In the genomic region with DNA sequence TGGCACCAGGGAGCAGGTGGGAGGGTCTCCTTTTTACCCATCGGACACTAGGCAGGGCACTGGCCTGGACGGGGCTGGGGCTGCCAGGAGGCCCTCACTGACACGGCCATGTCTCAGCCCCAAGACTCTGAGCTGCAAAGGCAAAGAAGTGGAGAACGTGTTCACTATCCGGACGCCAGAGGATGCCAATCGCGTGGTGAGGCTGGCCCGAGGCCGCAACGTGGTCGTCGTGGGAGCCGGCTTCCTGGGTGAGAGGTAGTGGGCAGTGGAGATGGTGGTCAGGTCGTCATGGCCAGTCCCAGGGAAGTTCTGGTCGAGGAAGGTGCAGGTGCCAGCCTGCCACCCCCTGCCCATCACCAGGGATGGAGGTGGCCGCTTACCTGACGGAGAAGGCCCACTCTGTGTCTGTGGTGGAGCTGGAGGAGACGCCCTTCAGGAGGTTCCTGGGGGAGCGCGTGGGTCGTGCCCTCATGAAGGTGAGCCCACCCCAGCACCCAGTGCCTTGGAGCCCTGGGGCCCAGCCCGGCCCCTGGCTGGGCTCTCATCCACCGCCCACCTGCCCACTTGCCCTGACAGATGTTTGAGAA, we compare ENCODE assay signal across 24 cellular contexts. TPM values are rescaled to one million over a fixed set of nuclear protein-coding genes. Genes with fewer than 3 reads are reported as not detected.
DNase-seq lines count a peak whose midpoint lies in the region; ATAC-seq, FAIRE-seq and TF ChIP-seq lines count a peak whose summit lies in the region.
"Had no signal": no experiment of that assay in that cellular context is flagged by ENCODE, and none has a peak within 500 bp of the region (broad histone marks: within the 10 kb centered on the region; RNA-seq: fewer than 3 reads in every experiment).

No MANE protein-coding gene starts in this region.

- H3K27me3 ChIP-seq in K562 (ENCODE audit: control insufficient read depth in 2 of 2, insufficient read depth in 2 of 2, low read length in 2 of 2): peaks cover 37 to 61% of the 10 kb centered on the region in 2 experiments; a peak in 4 of 5 replicates
- H3K27me3 ChIP-seq in mesendoderm (ENCODE audit: insufficient read depth, low read length, poor library complexity): no peaks in the 10 kb centered on the region
- H3K27me3 ChIP-seq: BE2C, BLaER1 had no signal

- peaks cover 2% of the 10 kb centered on the region for H3K27me3 Mint-ChIP-seq in chondrocyte (ENCODE audit: low read depth)
- no peaks in the 10 kb centered on the region for H3K27me3 Mint-ChIP-seq in activated CD8-positive, alpha-beta T cell treated with anti-CD3 and anti-CD28 coated beads for 36 hours
- H3K27me3 Mint-ChIP-seq: CD4-positive, alpha-beta memory T cell; CD4-positive, CD25-positive, alpha-beta regulatory T cell had no signal

- no peak overlapping the region for H3K4ac ChIP-seq in mesendoderm (ENCODE audit: low read depth, low read length)

- no peak for FAIRE-seq in K562 (lab: Jason Lieb, UNC)
- FAIRE-seq: A549, G401.6, GM12891, GM19239 had no signal

- no peak overlapping the region for H3K4me3 ChIP-seq in K562
- no peak overlapping the region for H3K4me3 ChIP-seq in mesendoderm (ENCODE audit: low read length)
- H3K4me3 ChIP-seq: A549, BLaER1 had no signal

- H3K27ac ChIP-seq in K562 (ENCODE audit: extremely low read depth, low read depth, low read length) (no peak overlapping the region), mesendoderm (ENCODE audit: low read depth, low read length) (no peak overlapping the region)
- H3K27ac ChIP-seq: 22Rv1, A549, BLaER1 had no signal

- no peak for ATAC-seq in K562
- no peak for ATAC-seq in stimulated activated effector memory CD8-positive, alpha-beta T cell treated with anti-CD3 and anti-CD28 coated beads, Interleukin-12 subunit alpha, Interleukin-12 subunit beta, amount 100 ng/mL, for 72 hours
- ATAC-seq in activated CD8-positive, alpha-beta T cell treated with anti-CD3 and anti-CD28 coated beads for 36 hours: no peak
- ATAC-seq: A549 had no signal

- no peaks in the 10 kb centered on the region for H3K79me1 ChIP-seq in mesendoderm (ENCODE audit: low read length)

- intact Hi-C loops in K562 (cut with micrococcal nuclease): no loop called here
- intact Hi-C loops in activated CD8-positive, alpha-beta T cell treated with anti-CD3 and anti-CD28 coated beads for 36 hours (cut with micrococcal nuclease): loop anchor here (10.0 kb wide), 1 partner anchor 52 kb away; no protein-coding TSS in a partner anchor

- no peak overlapping the region for H3K18ac ChIP-seq in mesendoderm (ENCODE audit: low read length)

- no peak for TF ChIP-seq CTCF in K562 (IDR thresholded peaks at IDR 0.05 in 2 of 3, conservative IDR thresholded peaks at IDR 0.05 in 1 of 3; ENCODE audit: insufficient read depth in 2 of 3, low read depth in 1 of 3, low read length in 3 of 3)
- TF ChIP-seq CTCF in chondrocyte (IDR thresholded peaks at IDR 0.05): no peak
- no peak for TF ChIP-seq CTCF in activated CD8-positive, alpha-beta T cell treated with anti-CD3 and anti-CD28 coated beads for 36 hours (IDR thresholded peaks at IDR 0.05)

- no peak overlapping the region for H2BK120ac ChIP-seq in mesendoderm (ENCODE audit: low read depth, low read length)

- POLR2A ChIA-PET in K562 (lab: Yijun Ruan, JAX): interaction anchor here (0.6 to 64.4 kb wide), 9 partner anchors 9 to 216 kb away, joined by 3 to 1556 read pairs (median 5); a partner anchor contains a TSS
- POLR2A ChIA-PET in activated CD8-positive, alpha-beta T cell treated with anti-CD3 and anti-CD28 coated beads for 36 hours (lab: Charles Lee): no interaction called here

- no peak for DNase-seq in K562 (ENCODE audit: extremely low read depth in 1 of 4, low spot score in 3 of 4)
- DNase-seq in chondrocyte (ENCODE audit: low spot score): peak; percentile 83
- DNase-seq in mesendoderm: no peak
- no peak for DNase-seq in stimulated activated effector memory CD8-positive, alpha-beta T cell treated with anti-CD3 and anti-CD28 coated beads, Interleukin-12 subunit alpha, Interleukin-12 subunit beta, amount 100 ng/mL, for 72 hours (ENCODE audit: low spot score in 2 of 2)
- no peak for DNase-seq in AG08395 (ENCODE audit: low spot score)
- DNase-seq in retina: no peak
- no peak for DNase-seq in activated CD8-positive, alpha-beta T cell treated with anti-CD3 and anti-CD28 coated beads for 36 hours
- DNase-seq in activated CD4-positive, alpha-beta T cell treated with anti-CD3 and anti-CD28 coated beads for 4 hours: no peak
- DNase-seq: BE2C; C1 segment of cervical spinal cord; CD4-positive, alpha-beta memory T cell; CD4-positive, CD25-positive, alpha-beta regulatory T cell; CD8-positive, alpha-beta memory T cell; COR-L47; DMS79 treated with DMSO at 0.1 percent for 48 hours; GF-D8 had no signal

- H3K4me2 ChIP-seq in K562 (ENCODE audit: insufficient read depth, low read length) (no peak overlapping the region), mesendoderm (ENCODE audit: low read length) (no peak overlapping the region)
- H3K4me2 ChIP-seq: A549, BLaER1 had no signal

- H3K4me3 Mint-ChIP-seq in chondrocyte (ENCODE audit: unreplicated experiment): no peak overlapping the region
- H3K4me3 Mint-ChIP-seq in stimulated activated effector memory CD8-positive, alpha-beta T cell treated with anti-CD3 and anti-CD28 coated beads, Interleukin-12 subunit alpha, Interleukin-12 subunit beta, amount 100 ng/mL, for 72 hours: no peak overlapping the region
- H3K4me3 Mint-ChIP-seq in activated CD8-positive, alpha-beta T cell treated with anti-CD3 and anti-CD28 coated beads for 36 hours: no peak overlapping the region
- H3K4me3 Mint-ChIP-seq: CD14-positive monocyte; CD4-positive, CD25-positive, alpha-beta regulatory T cell; CD8-positive, alpha-beta memory T cell had no signal

- no peaks in the 10 kb centered on the region for H3K36me3 Mint-ChIP-seq in chondrocyte (ENCODE audit: low read depth)
- H3K36me3 Mint-ChIP-seq in stimulated activated effector memory CD8-positive, alpha-beta T cell treated with anti-CD3 and anti-CD28 coated beads, Interleukin-12 subunit alpha, Interleukin-12 subunit beta, amount 100 ng/mL, for 72 hours: peaks cover 7% of the 10 kb centered on the region
- no peaks in the 10 kb centered on the region for H3K36me3 Mint-ChIP-seq in activated CD8-positive, alpha-beta T cell treated with anti-CD3 and anti-CD28 coated beads for 36 hours (ENCODE audit: low read depth)
- H3K36me3 Mint-ChIP-seq: CD4-positive, CD25-positive, alpha-beta regulatory T cell; CD8-positive, alpha-beta memory T cell had no signal

- H3K56ac ChIP-seq in mesendoderm (ENCODE audit: low read length): peak overlapping the region; percentile 15

- BruUV-seq in K562 (replicated peaks; lab: Mats Ljungman, UMichigan): no TSS peak

- in situ Hi-C loops in K562 (cut with MboI): no loop called here

- CTCF ChIA-PET in K562 (lab: Yijun Ruan, JAX; ENCODE audit: low intra/inter-chr PET ratio): no interaction called here
- CTCF ChIA-PET in activated CD8-positive, alpha-beta T cell treated with anti-CD3 and anti-CD28 coated beads for 36 hours (lab: Charles Lee): interaction anchor here (1.3 kb wide), 1 partner anchor 90 kb away, joined by 4 read pairs; no protein-coding TSS in a partner anchor

- no peak overlapping the region for H3K23ac ChIP-seq in mesendoderm (ENCODE audit: low read length)

- WGBS in K562 (ENCODE audit: insufficient coverage, low coverage, missing lambda C conversion rate): 26% methylated on average over 24 of the region's 24 CpGs
- WGBS in mesendoderm (ENCODE audit: extremely low coverage, insufficient coverage, low lambda C conversion rate): no CpG with 5 or more reads among the region's 24 CpGs

- H3K4me1 Mint-ChIP-seq in chondrocyte (ENCODE audit: low read depth): peaks cover 16% of the 10 kb centered on the region
- peaks cover 27% of the 10 kb centered on the region for H3K4me1 Mint-ChIP-seq in stimulated activated effector memory CD8-positive, alpha-beta T cell treated with anti-CD3 and anti-CD28 coated beads, Interleukin-12 subunit alpha, Interleukin-12 subunit beta, amount 100 ng/mL, for 72 hours
- peaks cover 22% of the 10 kb centered on the region for H3K4me1 Mint-ChIP-seq in activated CD8-positive, alpha-beta T cell treated with anti-CD3 and anti-CD28 coated beads for 36 hours (ENCODE audit: low read depth)

- no peak overlapping the region for H2BK5ac ChIP-seq in mesendoderm (ENCODE audit: low read length)

- H3K9me3 Mint-ChIP-seq in chondrocyte (ENCODE audit: low read depth): peaks cover 10% of the 10 kb centered on the region
- H3K9me3 Mint-ChIP-seq in stimulated activated effector memory CD8-positive, alpha-beta T cell treated with anti-CD3 and anti-CD28 coated beads, Interleukin-12 subunit alpha, Interleukin-12 subunit beta, amount 100 ng/mL, for 72 hours: peaks cover 2% of the 10 kb centered on the region
- peaks cover 4% of the 10 kb centered on the region for H3K9me3 Mint-ChIP-seq in activated CD8-positive, alpha-beta T cell treated with anti-CD3 and anti-CD28 coated beads for 36 hours
- H3K9me3 Mint-ChIP-seq: CD8-positive, alpha-beta memory T cell had no signal

- H3K27ac Mint-ChIP-seq in chondrocyte (ENCODE audit: unreplicated experiment): no peak overlapping the region
- H3K27ac Mint-ChIP-seq in stimulated activated effector memory CD8-positive, alpha-beta T cell treated with anti-CD3 and anti-CD28 coated beads, Interleukin-12 subunit alpha, Interleukin-12 subunit beta, amount 100 ng/mL, for 72 hours: peak overlapping the region; percentile 52
- H3K27ac Mint-ChIP-seq in activated CD8-positive, alpha-beta T cell treated with anti-CD3 and anti-CD28 coated beads for 36 hours: no peak overlapping the region
- H3K27ac Mint-ChIP-seq: CD4-positive, CD25-positive, alpha-beta regulatory T cell had no signal

- TF ChIP-seq POLR2A in K562 (conservative IDR thresholded peaks at IDR 0.05): no peak

- no peaks in the 10 kb centered on the region for H3K9me1 ChIP-seq in K562 (ENCODE audit: control insufficient read depth, insufficient read depth, low read length)

- H2AFZ ChIP-seq in K562 (ENCODE audit: low read depth, low read length): no peak overlapping the region

- H3K9ac ChIP-seq in K562 (ENCODE audit: insufficient read depth in 1 of 2, low read depth in 2 of 2, low read length in 2 of 2): peak overlapping the region in 1 of 2 experiments; percentile 66; a peak in 2 of 4 replicates
- no peak overlapping the region for H3K9ac ChIP-seq in mesendoderm (ENCODE audit: low read length)
- H3K9ac ChIP-seq: BLaER1 had no signal

- TF ChIP-seq RAD21 in K562 (CRISPR knock-in tag; conservative IDR thresholded peaks at IDR 0.05 in 1 of 2, IDR thresholded peaks at IDR 0.05 in 1 of 2): no peak

- H4K5ac ChIP-seq in mesendoderm (ENCODE audit: low read length): no peak overlapping the region

- no peak overlapping the region for H2BK15ac ChIP-seq in mesendoderm (replicated peaks; ENCODE audit: low read depth)

- peaks cover 5% of the 10 kb centered on the region for H4K20me1 ChIP-seq in K562 (replicated peaks; ENCODE audit: control insufficient read depth, insufficient read depth, low read length)
- H4K20me1 ChIP-seq: BLaER1 had no signal

- peaks cover 9 to 53% of the 10 kb centered on the region in 2 experiments for H3K4me1 ChIP-seq in K562 (replicated peaks in 1 of 2; ENCODE audit: control insufficient read depth in 2 of 2, insufficient read depth in 2 of 2, low read length in 2 of 2)
- peaks cover 5% of the 10 kb centered on the region for H3K4me1 ChIP-seq in mesendoderm (ENCODE audit: control insufficient read depth, low read depth, low read length)
- H3K4me1 ChIP-seq: BE2C had no signal

- peaks cover 11% of the 10 kb centered on the region for H3K9me3 ChIP-seq in K562 (replicated peaks; ENCODE audit: control insufficient read depth, insufficient read depth, low read depth, low read length)
- H3K9me3 ChIP-seq: BE2C had no signal

- peaks cover 5% of the 10 kb centered on the region; the same call in 2 of the 3 replicates for H3K79me2 ChIP-seq in K562 (ENCODE audit: control insufficient read depth, insufficient read depth, low read length)
- H3K79me2 ChIP-seq in mesendoderm (ENCODE audit: control insufficient read depth, insufficient read depth, low read length): no peaks in the 10 kb centered on the region

- TF ChIP-seq EP300 in K562 (IDR thresholded peaks at IDR 0.05; ENCODE audit: low read length): no peak

- no peak overlapping the region for H4K8ac ChIP-seq in mesendoderm (ENCODE audit: low read depth, low read length)

- no peak overlapping the region for H2AK5ac ChIP-seq in mesendoderm (ENCODE audit: low read length)

- no peaks in the 10 kb centered on the region for H3K36me3 ChIP-seq in K562 (ENCODE audit: control insufficient read depth, insufficient read depth, low read length)
- no peaks in the 10 kb centered on the region for H3K36me3 ChIP-seq in mesendoderm (ENCODE audit: control insufficient read depth, insufficient read depth, low read length)
- H3K36me3 ChIP-seq: BE2C, BLaER1 had no signal

RNA-seq across cellular contexts. Expression of a gene that starts 5.7 kb away (rescaled TPM):
- 338 and 754 TPM in 2 replicates for total RNA-seq in K562 (2011; cell fraction: chromatin; rRNA removed; ENCODE audit: low replicate concordance)
- 395 and 404 TPM in 2 replicates for total RNA-seq in K562 (2011; cell fraction: nucleolus; rRNA removed)
- total RNA-seq in K562 (2011; cell fraction: nucleoplasm; rRNA removed): 258 and 287 TPM in 2 replicates
- total RNA-seq in K562 (2014; rRNA removed): 87.2 and 120 TPM in 2 replicates
- total RNA-seq in K562 (2014; rRNA removed; fragmentation: Illumina TruSeq; extraction: Trizol): 46.4 and 63.0 TPM in 2 replicates
- total RNA-seq in K562 (2015; rRNA removed; fragmentation: Illumina TruSeq; extraction: Trizol): 51.3 and 53.2 TPM in 2 replicates
- total RNA-seq in K562 (2021): 132 and 135 TPM in 2 replicates
- polyA plus RNA-seq in K562 (2011; rRNA removed): 63.0 and 88.5 TPM in 2 replicates
- 50.8 and 68.8 TPM in 2 replicates for polyA plus RNA-seq in K562 (2011; cell fraction: cytosol; rRNA removed)
- 703 and 913 TPM in 2 replicates for polyA plus RNA-seq in K562 (2011; cell fraction: nucleus; rRNA removed)
- 80.6 and 93.5 TPM in 2 replicates for polyA plus RNA-seq in K562 (2012)
- 74.3 and 89.8 TPM in 2 replicates for polyA plus RNA-seq in K562 (2014; fragmentation: Illumina TruSeq; extraction: Trizol)
- 1 to 10 TPM; 2.2 to 3.1 TPM for polyA plus RNA-seq in K562 (2014; fragmentation: Nextera tagmentation; extraction: Ambion mirVana)
- 115 and 129 TPM in 2 replicates for polyA plus RNA-seq in K562 (2014; rRNA removed)
- 64.5 and 72.9 TPM in 2 replicates for polyA minus RNA-seq in K562 (2011; rRNA and poly(A)+ RNA removed)
- 41.9 and 49.7 TPM in 2 replicates for polyA minus RNA-seq in K562 (2011; cell fraction: cytosol; rRNA and poly(A)+ RNA removed)
- 188 and 205 TPM in 2 replicates for polyA minus RNA-seq in K562 (2011; cell fraction: nucleus; rRNA and poly(A)+ RNA removed)
- 86.4 to 103 TPM (median 87.0 TPM) in 3 replicates for total RNA-seq in chondrocyte
- polyA plus RNA-seq in mesendoderm (2013, experiment 1 of 2): 11.8 TPM
- polyA plus RNA-seq in mesendoderm (2013, experiment 2 of 2): 11.9 TPM
- total RNA-seq in activated CD8-positive, alpha-beta T cell treated with anti-CD3 and anti-CD28 coated beads for 36 hours: 10 to 100 TPM; 29.1 to 34.5 TPM

RNA-seq across cellular contexts. Expression of a gene that starts 9.3 kb away (rescaled TPM):
- 0.14 and 1.4 TPM in 2 replicates for total RNA-seq in K562 (2011; cell fraction: chromatin; rRNA removed; ENCODE audit: low replicate concordance)
- total RNA-seq in K562 (2011; cell fraction: nucleolus; rRNA removed): 0.33 and 1.2 TPM in 2 replicates
- total RNA-seq in K562 (2011; cell fraction: nucleoplasm; rRNA removed): 0.53 and 0.81 TPM in 2 replicates
- total RNA-seq in K562 (2014; rRNA removed) (0.14 TPM in 1 of 2 replicates, not detected in the other), K562 (2014; rRNA removed; fragmentation: Illumina TruSeq; extraction: Trizol) (0.10 TPM in 1 of 2 replicates, not detected in the other), K562 (2015; rRNA removed; fragmentation: Illumina TruSeq; extraction: Trizol) (0.07 TPM in 1 of 2 replicates, not detected in the other), K562 (2021) (0.20 and 0.56 TPM in 2 replicates), chondrocyte (0.47 TPM in 1 of 3 replicates, not detected in the others)
- polyA plus RNA-seq in K562 (2011; rRNA removed) (0.04 and 0.08 TPM in 2 replicates), K562 (2014; fragmentation: Illumina TruSeq; extraction: Trizol) (0.06 TPM in 1 of 2 replicates, not detected in the other), K562 (2014; fragmentation: Nextera tagmentation; extraction: Ambion mirVana) (under 1 TPM; 0.03 to 0.06 TPM), K562 (2014; rRNA removed) (0.15 TPM in 1 of 2 replicates, not detected in the other)
- polyA plus RNA-seq in K562 (2011; cell fraction: cytosol; rRNA removed): 0.06 TPM in 1 of 2 replicates, not detected in the other
- polyA plus RNA-seq in K562 (2011; cell fraction: nucleus; rRNA removed): 0.80 and 0.87 TPM in 2 replicates
- 0.27 and 0.50 TPM in 2 replicates for polyA plus RNA-seq in K562 (2012)
- polyA minus RNA-seq in K562 (2011; rRNA and poly(A)+ RNA removed): 0.06 TPM in 1 of 2 replicates, not detected in the other
- polyA minus RNA-seq in K562 (2011; cell fraction: cytosol; rRNA and poly(A)+ RNA removed): not detected in 2 replicates
- polyA minus RNA-seq in K562 (2011; cell fraction: nucleus; rRNA and poly(A)+ RNA removed): 0.27 and 0.44 TPM in 2 replicates
- 0.11 TPM for polyA plus RNA-seq in mesendoderm (2013, experiment 1 of 2)
- polyA plus RNA-seq in mesendoderm (2013, experiment 2 of 2): 0.27 TPM
- total RNA-seq in activated CD8-positive, alpha-beta T cell treated with anti-CD3 and anti-CD28 coated beads for 36 hours: under 1 TPM; 0.25 to 0.40 TPM
- polyA plus RNA-seq: CD4-positive, alpha-beta memory T cell; CD4-positive, CD25-positive, alpha-beta regulatory T cell; CD8-positive, alpha-beta memory T cell had no signal

RNA-seq across cellular contexts. Expression of a gene that starts 25.5 kb away (rescaled TPM):
- 90.2 and 332 TPM in 2 replicates for total RNA-seq in K562 (2011; cell fraction: chromatin; rRNA removed; ENCODE audit: low replicate concordance)
- 398 and 463 TPM in 2 replicates for total RNA-seq in K562 (2011; cell fraction: nucleolus; rRNA removed)
- total RNA-seq in K562 (2011; cell fraction: nucleoplasm; rRNA removed): 158 and 211 TPM in 2 replicates
- total RNA-seq in K562 (2014; rRNA removed) (245 and 323 TPM in 2 replicates), K562 (2014; rRNA removed; fragmentation: Illumina TruSeq; extraction: Trizol) (32.0 and 35.6 TPM in 2 replicates), K562 (2015; rRNA removed; fragmentation: Illumina TruSeq; extraction: Trizol) (120 and 129 TPM in 2 replicates), K562 (2021) (169 and 183 TPM in 2 replicates), chondrocyte (15.7 to 22.5 TPM (median 17.2 TPM) in 3 replicates)
- polyA plus RNA-seq in K562 (2011; rRNA removed) (75.4 and 94.6 TPM in 2 replicates), K562 (2014; fragmentation: Illumina TruSeq; extraction: Trizol) (84.1 and 121 TPM in 2 replicates), K562 (2014; fragmentation: Nextera tagmentation; extraction: Ambion mirVana) (10 to 100 TPM in 1 of 2 experiments, 1 to 10 TPM in 1; 7.9 to 33.1 TPM), K562 (2014; rRNA removed) (263 and 266 TPM in 2 replicates)
- polyA plus RNA-seq in K562 (2011; cell fraction: cytosol; rRNA removed): 137 and 308 TPM in 2 replicates
- 202 and 335 TPM in 2 replicates for polyA plus RNA-seq in K562 (2011; cell fraction: nucleus; rRNA removed)
- 114 and 118 TPM in 2 replicates for polyA plus RNA-seq in K562 (2012)
- polyA minus RNA-seq in K562 (2011; rRNA and poly(A)+ RNA removed): 39.0 and 48.5 TPM in 2 replicates
- polyA minus RNA-seq in K562 (2011; cell fraction: cytosol; rRNA and poly(A)+ RNA removed): 53.5 and 55.4 TPM in 2 replicates
- 261 and 385 TPM in 2 replicates for polyA minus RNA-seq in K562 (2011; cell fraction: nucleus; rRNA and poly(A)+ RNA removed)
- 21.8 TPM for polyA plus RNA-seq in mesendoderm (2013, experiment 1 of 2)
- polyA plus RNA-seq in mesendoderm (2013, experiment 2 of 2): 21.7 TPM
- total RNA-seq in activated CD8-positive, alpha-beta T cell treated with anti-CD3 and anti-CD28 coated beads for 36 hours: 10 to 100 TPM; 23.7 to 23.8 TPM

RNA-seq across cellular contexts. Expression of a gene that starts 38.6 kb away (rescaled TPM):
- 8.3 and 26.4 TPM in 2 replicates for total RNA-seq in K562 (2011; cell fraction: chromatin; rRNA removed; ENCODE audit: low replicate concordance)
- 15.5 and 19.3 TPM in 2 replicates for total RNA-seq in K562 (2011; cell fraction: nucleolus; rRNA removed)
- total RNA-seq in K562 (2011; cell fraction: nucleoplasm; rRNA removed): 13.6 and 14.4 TPM in 2 replicates
- total RNA-seq in K562 (2014; rRNA removed) (1.5 and 1.9 TPM in 2 replicates), K562 (2014; rRNA removed; fragmentation: Illumina TruSeq; extraction: Trizol) (0.77 and 1.0 TPM in 2 replicates), K562 (2015; rRNA removed; fragmentation: Illumina TruSeq; extraction: Trizol) (1.6 and 1.7 TPM in 2 replicates), K562 (2021) (2.3 and 2.7 TPM in 2 replicates), chondrocyte (2.1 to 4.9 TPM (median 2.2 TPM) in 3 replicates)
- polyA plus RNA-seq in K562 (2011; rRNA removed) (1.2 and 1.5 TPM in 2 replicates), K562 (2014; fragmentation: Illumina TruSeq; extraction: Trizol) (1.3 and 1.5 TPM in 2 replicates), K562 (2014; fragmentation: Nextera tagmentation; extraction: Ambion mirVana) (under 1 TPM in 1 of 2 experiments, not detected in 1; 0.01 TPM), K562 (2014; rRNA removed) (3.7 and 3.9 TPM in 2 replicates)
- 1.4 and 2.2 TPM in 2 replicates for polyA plus RNA-seq in K562 (2011; cell fraction: cytosol; rRNA removed)
- polyA plus RNA-seq in K562 (2011; cell fraction: nucleus; rRNA removed): 16.2 and 34.8 TPM in 2 replicates
- polyA plus RNA-seq in K562 (2012): 4.7 and 7.9 TPM in 2 replicates
- polyA minus RNA-seq in K562 (2011; rRNA and poly(A)+ RNA removed): 1.6 and 2.5 TPM in 2 replicates
- polyA minus RNA-seq in K562 (2011; cell fraction: cytosol; rRNA and poly(A)+ RNA removed): 1.0 TPM in 1 of 2 replicates, not detected in the other
- 5.6 and 7.5 TPM in 2 replicates for polyA minus RNA-seq in K562 (2011; cell fraction: nucleus; rRNA and poly(A)+ RNA removed)
- not detected for polyA plus RNA-seq in mesendoderm (2013, experiment 1 of 2)
- polyA plus RNA-seq in mesendoderm (2013, experiment 2 of 2): not detected
- under 1 TPM; 0.22 to 0.25 TPM for total RNA-seq in activated CD8-positive, alpha-beta T cell treated with anti-CD3 and anti-CD28 coated beads for 36 hours
- polyA plus RNA-seq: CD14-positive monocyte had no signal

RNA-seq across cellular contexts. Expression of a gene that starts 56.0 kb away (rescaled TPM):
- not detected in 2 replicates for total RNA-seq in K562 (2011; cell fraction: chromatin; rRNA removed; ENCODE audit: low replicate concordance)
- not detected in 2 replicates for total RNA-seq in K562 (2011; cell fraction: nucleolus; rRNA removed)
- total RNA-seq in K562 (2011; cell fraction: nucleoplasm; rRNA removed): not detected in 2 replicates
- total RNA-seq in K562 (2014; rRNA removed) (not detected in 2 replicates), K562 (2014; rRNA removed; fragmentation: Illumina TruSeq; extraction: Trizol) (not detected in 2 replicates), K562 (2015; rRNA removed; fragmentation: Illumina TruSeq; extraction: Trizol) (not detected in 2 replicates), K562 (2021) (not detected in 2 replicates), chondrocyte (0.22 to 0.28 TPM in 2 of 3 replicates, not detected in the other)
- polyA plus RNA-seq in K562 (2011; rRNA removed) (not detected in 2 replicates), K562 (2014; fragmentation: Illumina TruSeq; extraction: Trizol) (not detected in 2 replicates), K562 (2014; fragmentation: Nextera tagmentation; extraction: Ambion mirVana) (not detected), K562 (2014; rRNA removed) (not detected in 2 replicates)
- 0.07 TPM in 1 of 2 replicates, not detected in the other for polyA plus RNA-seq in K562 (2011; cell fraction: cytosol; rRNA removed)
- not detected in 2 replicates for polyA plus RNA-seq in K562 (2011; cell fraction: nucleus; rRNA removed)
- 0.03 and 0.14 TPM in 2 replicates for polyA plus RNA-seq in K562 (2012)
- not detected in 2 replicates for polyA minus RNA-seq in K562 (2011; rRNA and poly(A)+ RNA removed)
- not detected in 2 replicates for polyA minus RNA-seq in K562 (2011; cell fraction: cytosol; rRNA and poly(A)+ RNA removed)
- polyA minus RNA-seq in K562 (2011; cell fraction: nucleus; rRNA and poly(A)+ RNA removed): not detected in 2 replicates
- 0.03 TPM for polyA plus RNA-seq in mesendoderm (2013, experiment 1 of 2)
- not detected for polyA plus RNA-seq in mesendoderm (2013, experiment 2 of 2)
- total RNA-seq in activated CD8-positive, alpha-beta T cell treated with anti-CD3 and anti-CD28 coated beads for 36 hours: not detected
- total RNA-seq: A172; CD4-positive, alpha-beta memory T cell; CD4-positive, CD25-positive, alpha-beta regulatory T cell had no signal
- polyA plus RNA-seq: A549, CD14-positive monocyte had no signal
